ENCODE assay signal across 1 cellular context in genomic region chr4:37770016-37770415, GRCh38.
TF ChIP-seq lines count a peak whose summit lies in the region.

No MANE protein-coding gene starts in this region.

TF ChIP-seq in HepG2, 621 proteins besides CTCF, POLR2A, EP300 and RAD21:
- TF ChIP-seq ATF7 (IDR thresholded peaks at IDR 0.05): peak; percentile 46; the same call in 1 of the 2 replicates
- TF ChIP-seq ATF7 (CRISPR knock-in tag; IDR thresholded peaks at IDR 0.05): no peak
- no peak for TF ChIP-seq RXRA (CRISPR knock-in tag; IDR thresholded peaks at IDR 0.05)
TF ChIP-seq in HepG2: peak in this region for 1.
